ENCODE assay signal across 14 cellular contexts in the genomic region with DNA sequence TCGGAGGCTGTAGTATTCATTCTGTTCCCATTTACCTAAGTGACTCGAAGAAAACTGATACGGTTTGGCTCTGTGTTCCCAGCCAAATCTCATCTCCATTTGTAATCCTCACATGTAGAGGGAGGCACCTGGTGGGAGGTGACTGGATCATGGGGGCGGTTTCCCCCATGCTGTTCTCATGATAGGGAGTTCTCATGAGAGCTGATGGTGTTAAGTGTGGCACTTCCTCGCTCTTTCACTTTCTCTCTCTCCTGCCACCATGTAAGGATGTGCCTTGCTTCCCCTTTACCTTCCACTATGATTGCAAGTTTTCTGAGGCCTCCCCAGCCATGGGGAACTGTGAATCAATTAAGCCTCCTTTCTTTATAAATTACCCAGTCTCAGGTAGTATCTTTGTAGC.
"Had no signal": no experiment of that assay in that cellular context is flagged by ENCODE, and none has a peak within 500 bp of the region (broad histone marks: within the 10 kb centered on the region; RNA-seq: fewer than 3 reads in every experiment).

No MANE protein-coding gene starts in this region.

- H3K27me3 Mint-ChIP-seq: activated CD4-positive, alpha-beta T cell treated with anti-CD3 and anti-CD28 coated beads for 36 hours had no signal

- H3K9me3 Mint-ChIP-seq: nephron had no signal

- ATAC-seq: activated CD4-positive, alpha-beta T cell treated with anti-CD3 and anti-CD28 coated beads for 36 hours; heart right ventricle; left lobe of liver had no signal

- H3K4me1 Mint-ChIP-seq: nephron had no signal

- H3K27ac Mint-ChIP-seq: activated CD4-positive, alpha-beta T cell treated with anti-CD3 and anti-CD28 coated beads for 36 hours; nephron had no signal

- DNase-seq: activated CD4-positive, alpha-beta T cell treated with anti-CD3 and anti-CD28 coated beads for 36 hours; activated CD8-positive, alpha-beta memory T cell treated with anti-CD3 and anti-CD28 coated beads for 24 hours; activated naive CD4-positive, alpha-beta T cell treated with Interleukin-2 at 50 U/mL for 16 hours; adrenal gland; central memory CD4-positive, alpha-beta T cell; cortex of kidney; effector CD8-positive, alpha-beta T cell; heart right ventricle; islet precursor cell; stimulated activated CD4-positive, alpha-beta T cell treated with anti-CD3 and anti-CD28 coated beads, Interleukin-15, amount 100 ng/mL, for 24 hours; stimulated activated CD4-positive, alpha-beta T cell treated with anti-CD3 and anti-CD28 coated beads, Interleukin-4, amount 100 ng/mL, for 24 hours; stomach had no signal

- H3K4me3 Mint-ChIP-seq: activated CD4-positive, alpha-beta T cell treated with anti-CD3 and anti-CD28 coated beads for 36 hours; nephron had no signal
